ENCODE assay signal across 8 cellular contexts in the genomic region with DNA sequence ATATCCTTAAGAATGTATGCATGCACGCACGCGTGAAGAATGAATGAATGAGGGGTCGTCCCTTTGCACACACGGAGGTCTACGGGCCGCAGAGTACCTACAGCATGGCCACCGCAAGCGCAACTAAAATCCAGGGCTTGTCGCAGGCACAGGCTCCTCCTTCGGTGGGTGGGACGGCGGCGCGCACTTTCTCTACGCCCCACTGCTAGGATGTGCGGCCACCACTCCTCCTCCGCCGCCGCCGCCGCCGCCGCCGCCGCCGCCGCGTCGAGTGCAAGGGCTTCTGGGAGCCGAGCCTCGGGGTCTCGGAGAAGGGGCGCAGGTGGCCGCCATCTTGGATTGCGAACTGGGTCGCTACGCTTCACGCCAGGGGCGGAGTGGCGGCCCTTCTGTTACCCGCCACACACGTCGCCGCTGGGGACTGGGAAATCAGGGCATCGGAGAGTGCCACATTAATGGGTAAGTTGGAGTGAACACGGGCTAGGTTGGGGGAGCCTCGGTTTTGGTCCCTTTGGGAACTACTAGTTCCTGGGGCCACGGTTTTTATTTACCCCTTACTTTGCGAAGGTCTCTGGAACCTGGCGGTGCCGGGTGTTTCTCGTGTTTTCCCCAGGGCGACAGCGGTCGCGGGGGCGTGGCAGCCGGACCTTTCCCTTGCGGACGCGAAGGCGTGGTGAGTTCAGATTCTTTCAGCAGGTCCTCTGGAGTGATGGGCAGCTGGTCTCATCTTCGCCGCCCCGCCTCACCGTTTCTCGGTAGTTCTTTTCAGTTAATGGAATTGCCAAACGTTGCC. TPM values are rescaled to one million over a fixed set of nuclear protein-coding genes. Genes with fewer than 3 reads are reported as not detected.
DNase-seq lines count a peak whose midpoint lies in the region; ATAC-seq and TF ChIP-seq lines count a peak whose summit lies in the region.

Gene KPNA5, plus strand, starts transcription at position 332 of the 793 bp plus-strand sequence. Its CDS starts 124 bp downstream, at position 456.

- peak; percentile 94 for ATAC-seq in activated T-helper 17 cell treated with anti-CD3 and anti-CD28 coated beads, Interleukin-2, amount 50 U/mL, for 72 hours (replicated peaks)
- ATAC-seq in natural killer cell treated with Interleukin-12 subunit alpha and Interleukin-12 subunit beta and Interleukin-15 and Interleukin-18, amount 100 ng/mL, for 72 hours = peak; percentile 99

- peaks cover 11% of the 10 kb centered on the region for H3K4me1 Mint-ChIP-seq in activated T-helper 17 cell treated with anti-CD3 and anti-CD28 coated beads, Interleukin-2, amount 50 U/mL, for 72 hours
- peaks cover 21 to 24% of the 10 kb centered on the region in 2 donors for H3K4me1 Mint-ChIP-seq in natural killer cell treated with Interleukin-12 subunit alpha and Interleukin-12 subunit beta and Interleukin-15 and Interleukin-18, amount 100 ng/mL, for 72 hours (ENCODE audit: low read depth in 2 of 2)

- peaks cover 32% of the 10 kb centered on the region for H3K36me3 Mint-ChIP-seq in activated T-helper 17 cell treated with anti-CD3 and anti-CD28 coated beads, Interleukin-2, amount 50 U/mL, for 72 hours (ENCODE audit: low read depth)
- peaks cover 5% of the 10 kb centered on the region for H3K36me3 Mint-ChIP-seq in natural killer cell treated with Interleukin-12 subunit alpha and Interleukin-12 subunit beta and Interleukin-15 and Interleukin-18, amount 100 ng/mL, for 72 hours

- peak within 1 kb of the TSS; percentile 96 for H3K4me3 ChIP-seq in fibroblast of mammary gland (ENCODE audit: control insufficient read depth, low read depth, low read length)

- peak within 1 kb of the TSS; percentile 91 for H3K4me3 Mint-ChIP-seq in activated T-helper 17 cell treated with anti-CD3 and anti-CD28 coated beads, Interleukin-2, amount 50 U/mL, for 72 hours
- H3K4me3 Mint-ChIP-seq in natural killer cell treated with Interleukin-12 subunit alpha and Interleukin-12 subunit beta and Interleukin-15 and Interleukin-18, amount 100 ng/mL, for 72 hours = peak within 1 kb of the TSS; percentile 91

- DNase-seq in EH (ENCODE audit: low read depth) (peak; percentile 91), GOT3 (lab: John Stamatoyannopoulos, UW) (peak; percentile 52), LHCN-M2 (ENCODE audit: low read depth) (peak; percentile 90), RPMI7951 (ENCODE audit: low read depth) (peak; percentile 91), fibroblast of mammary gland (ENCODE audit: low read depth) (peak; percentile 83)
- DNase-seq in natural killer cell treated with Interleukin-12 subunit alpha and Interleukin-12 subunit beta and Interleukin-15 and Interleukin-18, amount 100 ng/mL, for 72 hours (ENCODE audit: low spot score) = peak; percentile 93
- DNase-seq in stimulated activated naive CD4-positive, alpha-beta T cell treated with Interleukin-2 at 50 U/mL for 16 hours (lab: John Stamatoyannopoulos, UW) = peak; percentile 93

- TF ChIP-seq CTCF in fibroblast of mammary gland (conservative IDR thresholded peaks at IDR 0.05; ENCODE audit: control insufficient read depth, insufficient read depth, low read depth, low read length) = no peak

- no peaks in the 10 kb centered on the region for H3K9me3 Mint-ChIP-seq in activated T-helper 17 cell treated with anti-CD3 and anti-CD28 coated beads, Interleukin-2, amount 50 U/mL, for 72 hours
- H3K9me3 Mint-ChIP-seq in natural killer cell treated with Interleukin-12 subunit alpha and Interleukin-12 subunit beta and Interleukin-15 and Interleukin-18, amount 100 ng/mL, for 72 hours = no peaks in the 10 kb centered on the region

- H3K27ac Mint-ChIP-seq in activated T-helper 17 cell treated with anti-CD3 and anti-CD28 coated beads, Interleukin-2, amount 50 U/mL, for 72 hours = peak within 1 kb of the TSS; percentile 95
- H3K27ac Mint-ChIP-seq in natural killer cell treated with Interleukin-12 subunit alpha and Interleukin-12 subunit beta and Interleukin-15 and Interleukin-18, amount 100 ng/mL, for 72 hours = peak within 1 kb of the TSS; percentile 87 to 94

- H3K27me3 Mint-ChIP-seq in activated T-helper 17 cell treated with anti-CD3 and anti-CD28 coated beads, Interleukin-2, amount 50 U/mL, for 72 hours = no peaks in the 10 kb centered on the region
- H3K27me3 Mint-ChIP-seq in natural killer cell treated with Interleukin-12 subunit alpha and Interleukin-12 subunit beta and Interleukin-15 and Interleukin-18, amount 100 ng/mL, for 72 hours = no peaks in the 10 kb centered on the region

RNA-seq across cellular contexts. Expression of gene KPNA5, which starts in this region (rescaled TPM):
- 6.8 and 8.3 TPM in 2 replicates for total RNA-seq in LHCN-M2 (2014; rRNA removed)
- 2.1 TPM for polyA plus RNA-seq in LHCN-M2 (2012)
- total RNA-seq in RPMI7951 (2014; rRNA removed; shearing (Covaris generic)) = 7.2 and 8.1 TPM in 2 replicates
- total RNA-seq in activated T-helper 17 cell treated with anti-CD3 and anti-CD28 coated beads, Interleukin-2, amount 50 U/mL, for 72 hours = 1 to 10 TPM; 7.9 to 8.7 TPM
- 10 to 100 TPM in 1 of 2 donors, 1 to 10 TPM in 1; 7.6 to 10.5 TPM for total RNA-seq in natural killer cell treated with Interleukin-12 subunit alpha and Interleukin-12 subunit beta and Interleukin-15 and Interleukin-18, amount 100 ng/mL, for 72 hours

Comparison
In these comparisons a context has a peak if more than half of its experiments do, and no peak if none do; other contexts are left out.
1. Peak in every context shown above with its lines: DNase-seq, ATAC-seq and H3K4me3 ChIP-seq.